In the genomic region with DNA sequence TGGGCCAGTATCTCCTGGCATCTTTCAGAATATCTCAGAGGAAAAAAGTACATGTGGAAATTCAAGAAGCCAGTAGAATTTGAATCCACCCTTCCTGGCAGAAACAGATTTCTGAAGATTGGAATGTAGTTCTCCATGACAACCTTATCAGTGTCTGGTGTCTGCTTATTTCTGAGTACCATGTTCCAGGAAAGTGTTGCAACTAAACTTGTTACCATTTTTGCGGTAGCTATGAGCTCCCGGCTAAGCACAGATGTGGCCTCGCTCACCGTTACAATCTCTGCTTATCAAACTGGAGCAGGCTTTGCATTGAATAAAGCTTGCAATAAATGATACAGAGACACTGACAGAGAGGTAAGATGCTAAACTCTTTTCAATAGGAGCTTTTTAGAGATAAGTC, we compare ENCODE assay signal across 13 cellular contexts. TPM values are rescaled to one million over a fixed set of nuclear protein-coding genes. Genes with fewer than 3 reads are reported as not detected.
DNase-seq lines count a peak whose midpoint lies in the region; ATAC-seq and TF ChIP-seq lines count a peak whose summit lies in the region.
"Had no signal": no experiment of that assay in that cellular context is flagged by ENCODE, and none has a peak within 500 bp of the region (broad histone marks: within the 10 kb centered on the region; RNA-seq: fewer than 3 reads in every experiment).

No MANE protein-coding gene starts in this region.

- H3K4me3 ChIP-seq in adrenal gland = no peak overlapping the region
- no peak overlapping the region for H3K4me3 ChIP-seq in thymus (ENCODE audit: low read length)
- H3K4me3 ChIP-seq in neural progenitor cell = no peak overlapping the region

- no peaks in the 10 kb centered on the region for H3K79me2 ChIP-seq in neural progenitor cell (ENCODE audit: low read depth)

- peak in 1 of 2 donors; percentile 17 for TF ChIP-seq POLR2A in adrenal gland (IDR thresholded peaks at IDR 0.05)

- no peak overlapping the region for H3K27ac Mint-ChIP-seq in T-helper 2 cell treated with Interferon-gamma antibody and Interleukin-4, amounts not matched to agents 5 μg/mL and 100 μg/mL, for 36 hours
- H3K27ac Mint-ChIP-seq in neural progenitor cell = no peak overlapping the region
- H3K27ac Mint-ChIP-seq: dendritic cell treated with granulocyte-macrophage colony-stimulating factor and Interleukin-4, amounts not matched to agents 40 ng/mL and 50 ng/mL, for 4 days had no signal

- H3K36me3 ChIP-seq in adrenal gland (replicated peaks in 1 of 2) (no peaks in the 10 kb centered on the region), thymus (ENCODE audit: control insufficient read depth, insufficient read depth) (no peaks in the 10 kb centered on the region), neural progenitor cell (no peaks in the 10 kb centered on the region)

- no peak overlapping the region for H2AFZ ChIP-seq in neural progenitor cell (replicated peaks)

- no peaks in the 10 kb centered on the region for H3K9me3 ChIP-seq in adrenal gland (replicated peaks in 1 of 3)
- H3K9me3 ChIP-seq in thymus (ENCODE audit: control insufficient read depth) = no peaks in the 10 kb centered on the region
- no peaks in the 10 kb centered on the region for H3K9me3 ChIP-seq in neural progenitor cell (ENCODE audit: low read depth)

- no peak overlapping the region for H3K9ac ChIP-seq in neural progenitor cell

- H3F3A ChIP-seq in neural progenitor cell (ENCODE audit: low read depth) = no peaks in the 10 kb centered on the region

- ATAC-seq in HG03045 (IDR thresholded peaks at IDR 0.05; ENCODE audit: unreplicated experiment) = no peak
- ATAC-seq in HG03378 (IDR thresholded peaks at IDR 0.05; ENCODE audit: unreplicated experiment) = no peak

- intact Hi-C loops in adrenal gland (cut with DNase I) = no loop called here

- peaks cover 15% of the 10 kb centered on the region for H3K4me1 Mint-ChIP-seq in T-helper 2 cell treated with Interferon-gamma antibody and Interleukin-4, amounts not matched to agents 5 μg/mL and 100 μg/mL, for 36 hours (ENCODE audit: low read depth)
- peaks cover 3% of the 10 kb centered on the region for H3K4me1 Mint-ChIP-seq in neural progenitor cell

- no peaks in the 10 kb centered on the region for H4K20me1 ChIP-seq in neural progenitor cell (ENCODE audit: low read depth)

- 1 to 20% (median 5%) methylated on average over 4 of the region's 4 CpGs for WGBS in adrenal gland, 4 donors
- 48% methylated on average over 4 of the region's 4 CpGs for WGBS in thymus

- peaks cover 20 to 25% of the 10 kb centered on the region in 2 donors for H3K4me1 ChIP-seq in adrenal gland (replicated peaks in 1 of 2)
- peaks cover 19% of the 10 kb centered on the region for H3K4me1 ChIP-seq in thymus (ENCODE audit: control insufficient read depth, insufficient read depth, low read length)
- no peaks in the 10 kb centered on the region for H3K4me1 ChIP-seq in neural progenitor cell

- TF ChIP-seq CTCF in adrenal gland (IDR thresholded peaks at IDR 0.05) (no peak), neural progenitor cell (IDR thresholded peaks at IDR 0.05) (no peak)

- DNase-seq in T-helper 2 cell treated with Interferon-gamma antibody and Interleukin-4, amounts not matched to agents 5 μg/mL and 100 μg/mL, for 36 hours (ENCODE audit: low spot score) = no peak
- DNase-seq in T-helper 2 cell = no peak
- peak in 6 of 7 donors; percentile 57 to 80 (median 66) for DNase-seq in adrenal gland
- peak; percentile 75 for DNase-seq in hepatic stellate cell (ENCODE audit: low spot score)
- DNase-seq in neural progenitor cell (ENCODE audit: low spot score) = no peak
- DNase-seq: AML-193; kidney glomerular epithelial cell; stimulated activated CD4-positive, alpha-beta T cell treated with anti-CD3 and anti-CD28 coated beads, Interleukin-12 subunit alpha, Interleukin-12 subunit beta, amount 100 ng/mL, for 4 hours; substantia nigra had no signal

- H3K9me3 Mint-ChIP-seq in T-helper 2 cell treated with Interferon-gamma antibody and Interleukin-4, amounts not matched to agents 5 μg/mL and 100 μg/mL, for 36 hours = no peaks in the 10 kb centered on the region
- no peaks in the 10 kb centered on the region for H3K9me3 Mint-ChIP-seq in neural progenitor cell
- H3K9me3 Mint-ChIP-seq: dendritic cell treated with granulocyte-macrophage colony-stimulating factor and Interleukin-4, amounts not matched to agents 40 ng/mL and 50 ng/mL, for 4 days had no signal

- H3K36me3 Mint-ChIP-seq in T-helper 2 cell treated with Interferon-gamma antibody and Interleukin-4, amounts not matched to agents 5 μg/mL and 100 μg/mL, for 36 hours (ENCODE audit: low read depth) = no peaks in the 10 kb centered on the region
- no peaks in the 10 kb centered on the region for H3K36me3 Mint-ChIP-seq in neural progenitor cell

- H3K27me3 Mint-ChIP-seq in T-helper 2 cell treated with Interferon-gamma antibody and Interleukin-4, amounts not matched to agents 5 μg/mL and 100 μg/mL, for 36 hours (ENCODE audit: low read depth) = peaks cover 15% of the 10 kb centered on the region
- H3K27me3 Mint-ChIP-seq in neural progenitor cell (ENCODE audit: insufficient read depth, low read depth) = peaks cover 2% of the 10 kb centered on the region

- no peak overlapping the region for H3K4me2 ChIP-seq in neural progenitor cell

- peak overlapping the region; percentile 52 for H3K4me3 Mint-ChIP-seq in T-helper 2 cell treated with Interferon-gamma antibody and Interleukin-4, amounts not matched to agents 5 μg/mL and 100 μg/mL, for 36 hours
- H3K4me3 Mint-ChIP-seq in neural progenitor cell = no peak overlapping the region
- H3K4me3 Mint-ChIP-seq: dendritic cell treated with granulocyte-macrophage colony-stimulating factor and Interleukin-4, amounts not matched to agents 40 ng/mL and 50 ng/mL, for 4 days had no signal

- H3K27ac ChIP-seq in adrenal gland = peak overlapping the region; percentile 1 to 72 (median 52)
- peak overlapping the region; percentile 42 for H3K27ac ChIP-seq in thymus (ENCODE audit: low read depth)
- no peak overlapping the region for H3K27ac ChIP-seq in neural progenitor cell

- H3K27me3 ChIP-seq in adrenal gland (no peaks in the 10 kb centered on the region), thymus (ENCODE audit: control insufficient read depth, insufficient read depth) (no peaks in the 10 kb centered on the region), neural progenitor cell (no peaks in the 10 kb centered on the region)

RNA-seq across cellular contexts. Expression of a gene that starts 13.0 kb away (rescaled TPM):
- total RNA-seq in adrenal gland (100 to 1,000 TPM in 1 of 8 donors, 10 to 100 TPM in 7; 53.4 to 144 (median 80.0) TPM), neural progenitor cell (ENCODE audit: low replicate concordance) (2.0 and 11.4 TPM in 2 replicates)
- polyA plus RNA-seq in adrenal gland (10 to 100 TPM in 2 of 3 donors, 1 to 10 TPM in 1; 5.1 to 23.9 (median 10.4) TPM), thymus (8.8 TPM)

Comparison
In these comparisons a context has a peak if more than half of its experiments do, and no peak if none do; other contexts are left out.
1. DNase-seq: peak in adrenal gland (6 of 7) and hepatic stellate cell (single experiment); none in T-helper 2 cell treated with Interferon-gamma antibody and Interleukin-4, amounts not matched to agents 5 μg/mL and 100 μg/mL, for 36 hours (single experiment), T-helper 2 cell (0 of 5) and neural progenitor cell (single experiment).